In genomic region chr2:65056215-65056989, GRCh38 we compare ENCODE assay signal across 8 cellular contexts. TPM values are rescaled to one million over a fixed set of nuclear protein-coding genes. Genes with fewer than 3 reads are reported as not detected.
A peak's percentile ranks its signal among the peaks of the same experiment; 100 is the strongest.
DNase-seq lines count a peak whose midpoint lies in the region; ATAC-seq lines count a peak whose summit lies in the region.

TSS of gene CEP68 (plus strand) at chr2:65056416. CDS start at chr2:65069445, 13,029 bp downstream.

- peak; percentile 96 for DNase-seq in COR-L47 (lab: John Stamatoyannopoulos, UW)
- DNase-seq in HT1080 (ENCODE audit: low read depth), result peak; percentile 96
- peak; percentile 98 for DNase-seq in NOMO-1 (lab: John Stamatoyannopoulos, UW; ENCODE audit: unreplicated experiment in 2 of 2)
- peak; percentile 76 to 87 (median 84) for DNase-seq in activated CD8-positive, alpha-beta memory T cell treated with anti-CD3 and anti-CD28 coated beads for 48 hours (ENCODE audit: low read depth in 2 of 3, low spot score in 2 of 3)
- peak; percentile 95 to 96 (median 96) for DNase-seq in effector memory CD8-positive, alpha-beta T cell
- peak; percentile 98 for DNase-seq in medulla oblongata (ENCODE audit: extremely low spot score)
- peak; percentile 89 to 95 (median 94) for DNase-seq in stimulated activated CD4-positive, alpha-beta T cell treated with anti-CD3 and anti-CD28 coated beads, TNF-alpha, amount 100 ng/mL, for 48 hours (ENCODE audit: low read depth in 3 of 3)

- peak within 1 kb of the TSS; percentile 93 to 94 for H3K27ac Mint-ChIP-seq in effector memory CD8-positive, alpha-beta T cell

- no peaks in the 10 kb centered on the region for H3K9me3 Mint-ChIP-seq in effector memory CD8-positive, alpha-beta T cell

- H3K27me3 Mint-ChIP-seq in effector memory CD8-positive, alpha-beta T cell, result no peaks in the 10 kb centered on the region

- H3K36me3 Mint-ChIP-seq in effector memory CD8-positive, alpha-beta T cell (ENCODE audit: insufficient read depth), result peaks cover 16% of the 10 kb centered on the region

- peak within 1 kb of the TSS; percentile 97 for H3K4me3 Mint-ChIP-seq in effector memory CD8-positive, alpha-beta T cell

- peaks cover 33 to 35% of the 10 kb centered on the region in 2 donors for H3K4me1 Mint-ChIP-seq in effector memory CD8-positive, alpha-beta T cell (ENCODE audit: low read depth in 2 of 2)

- ATAC-seq in GM21367 (IDR thresholded peaks at IDR 0.05; ENCODE audit: unreplicated experiment), result peak; percentile 69
- peak; percentile 88 for ATAC-seq in effector memory CD8-positive, alpha-beta T cell (replicated peaks)

RNA-seq across cellular contexts. Expression of gene CEP68, which starts in this region (rescaled TPM):
- total RNA-seq in HT1080 (2014; rRNA removed; shearing (Covaris generic)), result 3.4 and 3.7 TPM in 2 replicates
- polyA plus RNA-seq in HT1080 (2015; cell fraction: cytosol; rRNA removed), result 5.2 and 5.8 TPM in 2 replicates
- 8.5 and 10.7 TPM in 2 replicates for polyA plus RNA-seq in HT1080 (2015; cell fraction: nucleus; rRNA removed)

Comparison
In these comparisons a context has a peak if more than half of its experiments do, and no peak if none do; other contexts are left out.
1. Peak in every context shown above with its lines: DNase-seq and ATAC-seq.